Comparison of ENCODE assay signal across 22 cellular contexts in the genomic region with DNA sequence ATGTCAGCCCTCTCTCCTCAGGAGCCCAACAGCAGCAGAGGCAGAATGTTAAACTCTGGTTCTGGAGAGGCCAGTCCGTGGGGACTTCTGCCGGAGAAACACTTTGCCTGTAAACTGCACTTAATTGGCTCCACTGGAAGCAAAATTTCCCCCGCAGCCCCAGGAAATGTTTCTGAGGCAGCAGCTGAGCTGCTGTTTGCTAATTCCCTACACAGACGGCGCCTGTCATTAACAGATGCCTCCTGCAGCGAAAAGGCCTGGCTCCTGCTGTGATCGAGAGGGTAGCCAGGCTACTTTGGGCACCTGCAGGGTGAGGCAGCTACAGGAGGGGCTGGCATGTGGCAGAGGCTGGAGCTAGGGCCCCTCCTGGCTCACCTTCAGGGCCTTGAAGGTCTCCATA. TPM values are rescaled to one million over a fixed set of nuclear protein-coding genes. Genes with fewer than 3 reads are reported as not detected.
DNase-seq lines count a peak whose midpoint lies in the region; TF ChIP-seq lines count a peak whose summit lies in the region.
"Had no signal": no experiment of that assay in that cellular context is flagged by ENCODE, and none has a peak within 500 bp of the region (broad histone marks: within the 10 kb centered on the region; RNA-seq: fewer than 3 reads in every experiment).

No MANE protein-coding gene starts in this region.

- H4K8ac ChIP-seq in neuronal stem cell (ENCODE audit: low read depth, low read length), result no peak overlapping the region

- H3K23ac ChIP-seq in neuronal stem cell (ENCODE audit: low read depth, low read length, poor library complexity), result peak overlapping the region; percentile 80

- no peak overlapping the region for H2BK15ac ChIP-seq in neuronal stem cell (ENCODE audit: low read length)

- peaks cover 0 to 3% of the 10 kb centered on the region in 2 donors for H3K4me1 ChIP-seq in neuronal stem cell (ENCODE audit: control insufficient read depth in 2 of 2, insufficient read depth in 1 of 2, low read depth in 1 of 2, low read length in 2 of 2)
- peaks cover 0 to 3% (median 2%) of the 10 kb centered on the region in 4 donors for H3K4me1 ChIP-seq in transverse colon
- peaks cover under 1% of the 10 kb centered on the region for H3K4me1 ChIP-seq in suprapubic skin
- H3K4me1 ChIP-seq: neural progenitor cell, psoas muscle had no signal

- H3K27ac ChIP-seq in neuronal stem cell (replicated peaks; ENCODE audit: low read length), result no peak overlapping the region
- no peak overlapping the region for H3K27ac ChIP-seq in transverse colon
- H3K27ac ChIP-seq in suprapubic skin, result no peak overlapping the region
- H3K27ac ChIP-seq: lower lobe of right lung, neural progenitor cell, psoas muscle, stomach had no signal

- H2BK12ac ChIP-seq in neuronal stem cell (ENCODE audit: low read length), result no peak overlapping the region

- H3K14ac ChIP-seq in neuronal stem cell (ENCODE audit: low read length), result no peak overlapping the region

- no peak overlapping the region for H2BK5ac ChIP-seq in neuronal stem cell (ENCODE audit: low read length)

- no peak for TF ChIP-seq CTCF in transverse colon (IDR thresholded peaks at IDR 0.05)
- no peak for TF ChIP-seq CTCF in suprapubic skin (IDR thresholded peaks at IDR 0.05)

- H3K4ac ChIP-seq in neuronal stem cell (ENCODE audit: low read length), result no peak overlapping the region

- intact Hi-C loops in transverse colon (cut with DNase I; ENCODE audit: low total_unique reads), result no loop called here

- no peak overlapping the region for H2AFZ ChIP-seq in neuronal stem cell (ENCODE audit: low read length)
- H2AFZ ChIP-seq: neural progenitor cell had no signal

- no peak overlapping the region for H3K4me2 ChIP-seq in neuronal stem cell (ENCODE audit: insufficient read depth, low read length, poor library complexity, severe bottlenecking)
- H3K4me2 ChIP-seq: neural progenitor cell had no signal

- no peak overlapping the region for H2AK5ac ChIP-seq in neuronal stem cell (ENCODE audit: low read depth, low read length)

- no peak overlapping the region for H4K91ac ChIP-seq in neuronal stem cell (ENCODE audit: low read depth, low read length, poor library complexity)

- TF ChIP-seq EP300 in transverse colon (IDR thresholded peaks at IDR 0.05; ENCODE audit: low read depth) (no peak), suprapubic skin (IDR thresholded peaks at IDR 0.05) (no peak)

- H3K9me3 ChIP-seq in neuronal stem cell (replicated peaks in 1 of 2; ENCODE audit: control insufficient read depth in 2 of 2, insufficient read depth in 1 of 2, low read depth in 1 of 2, low read length in 2 of 2) (no peaks in the 10 kb centered on the region), transverse colon (no peaks in the 10 kb centered on the region), suprapubic skin (no peaks in the 10 kb centered on the region)
- H3K9me3 ChIP-seq: lower lobe of right lung, psoas muscle, stomach had no signal

- H3K27me3 ChIP-seq in neuronal stem cell (ENCODE audit: control insufficient read depth in 3 of 3, insufficient read depth in 3 of 3, low read depth in 1 of 3, low read length in 3 of 3), result no peaks in the 10 kb centered on the region
- H3K27me3 ChIP-seq in transverse colon, result peaks cover 7% of the 10 kb centered on the region
- H3K27me3 ChIP-seq in suprapubic skin, result peaks cover under 1% of the 10 kb centered on the region
- H3K27me3 ChIP-seq: neural progenitor cell had no signal

- H3K79me1 ChIP-seq in neuronal stem cell (ENCODE audit: low read depth, low read length), result peaks cover 6% of the 10 kb centered on the region

- no peak overlapping the region for H3K4me3 ChIP-seq in neuronal stem cell (ENCODE audit: low read length in 2 of 2)
- H3K4me3 ChIP-seq in transverse colon, result no peak overlapping the region
- no peak overlapping the region for H3K4me3 ChIP-seq in suprapubic skin
- H3K4me3 ChIP-seq: lower lobe of right lung, neural progenitor cell, psoas muscle, stomach had no signal

- DNase-seq in HuH-7 (ENCODE audit: low spot score) (peak; percentile 5), NCI-H2081 treated with DMSO at 0.1 percent for 48 hours (lab: John Stamatoyannopoulos, UW) (peak; percentile 60), NCI-H524 (lab: John Stamatoyannopoulos, UW) (peak; percentile 96 to 98), neuronal stem cell (ENCODE audit: low spot score) (no peak), transverse colon (no peak), KG1 (lab: John Stamatoyannopoulos, UW) (no peak), suprapubic skin (ENCODE audit: low spot score in 2 of 2) (no peak)
- DNase-seq: activated CD4-positive, alpha-beta memory T cell treated with anti-CD3 and anti-CD28 coated beads for 36 hours; activated CD8-positive, alpha-beta memory T cell treated with anti-CD3 and anti-CD28 coated beads, Interleukin-2, amount 50 U/mL, for 48 hours; anterior cingulate cortex; caudate nucleus; CD8-positive, alpha-beta T cell; DMS79 treated with DMSO at 0.1 percent for 48 hours; Kasumi-1; lower lobe of right lung; MV-4-11; psoas muscle; SIG-M5; stomach had no signal

- in situ Hi-C loops in transverse colon (cut with MboI; ENCODE audit: low pct_ligation_motif_present in 1 of 4, low pct_unique_long_range_greater_than_20kb in 1 of 4, low sequenced_read_pairs in 3 of 4), result no loop called here

- no CpG with 5 or more reads among the region's 7 CpGs for WGBS in neuronal stem cell (ENCODE audit: extremely low coverage in 2 of 2, insufficient read length in 2 of 2, insufficient replicate concordance in 1 of 2), 2 donors
- whole genome bisulfite sequencing in transverse colon (ENCODE audit: low coverage in 1 of 2), 2 donors, result 95% methylated on average over 7 of the region's 7 CpGs; no CpG with 5 or more reads in 1 of the 2 donors
- WGBS in suprapubic skin, result 90% methylated on average over 4 of the region's 7 CpGs

- H3K18ac ChIP-seq in neuronal stem cell (ENCODE audit: low read length), result no peak overlapping the region

- peaks cover 55 to 83% of the 10 kb centered on the region in 2 donors for H3K36me3 ChIP-seq in neuronal stem cell (replicated peaks in 1 of 2; ENCODE audit: control insufficient read depth in 2 of 2, insufficient read depth in 2 of 2, low read length in 2 of 2)
- peaks cover 0 to 23% (median 5%) of the 10 kb centered on the region in 4 donors for H3K36me3 ChIP-seq in transverse colon
- peaks cover 78% of the 10 kb centered on the region for H3K36me3 ChIP-seq in suprapubic skin
- H3K36me3 ChIP-seq: neural progenitor cell had no signal

- no peak for TF ChIP-seq POLR2A in transverse colon (IDR thresholded peaks at IDR 0.05)
- no peak for TF ChIP-seq POLR2A in suprapubic skin (IDR thresholded peaks at IDR 0.05)

- no peak overlapping the region for H3K9ac ChIP-seq in neuronal stem cell (ENCODE audit: low read depth, low read length, poor library complexity)
- H3K9ac ChIP-seq: neural progenitor cell had no signal

- H2BK120ac ChIP-seq in neuronal stem cell (ENCODE audit: low read depth, low read length), result no peak overlapping the region

RNA-seq across cellular contexts. Expression of a gene that starts 5.2 kb away (rescaled TPM):
- polyA plus RNA-seq in neuronal stem cell (2013, experiment 1 of 2), result 11.0 TPM
- polyA plus RNA-seq in neuronal stem cell (2013, experiment 2 of 2), result 10.3 TPM
- total RNA-seq in transverse colon (10 to 100 TPM in 2 of 4 donors, 1 to 10 TPM in 2; 4.0 to 54.6 (median 17.5) TPM), suprapubic skin (under 1 TPM in 1 of 4 donors, not detected in 3; 0.42 TPM)
- total RNA-seq: activated CD4-positive, alpha-beta memory T cell treated with anti-CD3 and anti-CD28 coated beads for 36 hours; activated T-helper 17 cell treated with anti-CD3 and anti-CD28 coated beads, Interleukin-2, amount 50 U/mL, for 72 hours; CD8-positive, alpha-beta T cell; dermis microvascular lymphatic vessel endothelial cell had no signal

RNA-seq across cellular contexts. Expression of a gene that starts 42.0 kb away (rescaled TPM):
- 53.3 TPM for polyA plus RNA-seq in neuronal stem cell (2013, experiment 1 of 2)
- polyA plus RNA-seq in neuronal stem cell (2013, experiment 2 of 2), result 55.9 TPM
- total RNA-seq in transverse colon (100 to 1,000 TPM in 1 of 4 donors, 10 to 100 TPM in 3; 31.1 to 118 (median 66.5) TPM), suprapubic skin (10 to 100 TPM; 23.1 to 64.8 (median 31.3) TPM)

RNA-seq across cellular contexts. Expression of a gene that starts 42.3 kb away (rescaled TPM):
- 17.0 TPM for polyA plus RNA-seq in neuronal stem cell (2013, experiment 1 of 2)
- polyA plus RNA-seq in neuronal stem cell (2013, experiment 2 of 2), result 17.6 TPM
- total RNA-seq in transverse colon (100 to 1,000 TPM in 1 of 4 donors, 10 to 100 TPM in 3; 59.1 to 214 (median 79.2) TPM), suprapubic skin (100 to 1,000 TPM in 1 of 4 donors, 10 to 100 TPM in 3; 59.5 to 220 (median 77.6) TPM)

Comparison
In these comparisons a context has a peak if more than half of its experiments do, and no peak if none do; other contexts are left out.
1. DNase-seq: peak in HuH-7 (single experiment), NCI-H2081 treated with DMSO at 0.1 percent for 48 hours (single experiment) and NCI-H524 (2 of 2); none in neuronal stem cell (single experiment), transverse colon (single experiment), KG1 (single experiment) and suprapubic skin (0 of 2).